In genomic region chr1:10212476-10212875, GRCh38 we compare ENCODE assay signal across 8 cellular contexts. TPM values are rescaled to one million over a fixed set of nuclear protein-coding genes. Genes with fewer than 3 reads are reported as not detected.
DNase-seq lines count a peak whose midpoint lies in the region; ATAC-seq and TF ChIP-seq lines count a peak whose summit lies in the region.

No MANE protein-coding gene starts in this region.

- H3K4me3 Mint-ChIP-seq in stimulated activated naive B cell treated with anti-CD40 and anti-IgM and Interleukin-4, amounts not matched to agents 10 μg/mL and 1 μg/mL and 100 μg/mL, for 72 hours = peak overlapping the region in 1 of 2 donors; percentile 85

- H4K20me1 ChIP-seq in BLaER1 (peaks cover 53% of the 10 kb centered on the region), PC-3 (ENCODE audit: low read length) (peaks cover 39% of the 10 kb centered on the region)

- no peaks in the 10 kb centered on the region for H3K27me3 Mint-ChIP-seq in stimulated activated naive B cell treated with anti-CD40 and anti-IgM and Interleukin-4, amounts not matched to agents 10 μg/mL and 1 μg/mL and 100 μg/mL, for 72 hours

- CTCF ChIA-PET in PC-3 (lab: Charles Lee) = no interaction called here

- no peak for TF ChIP-seq CTCF in PC-3 (conservative IDR thresholded peaks at IDR 0.05; ENCODE audit: low read depth, low read length)
- TF ChIP-seq CTCF in esophagus muscularis mucosa (IDR thresholded peaks at IDR 0.05) = no peak
- TF ChIP-seq CTCF in parathyroid adenoma (IDR thresholded peaks at IDR 0.05) = no peak

- POLR2A ChIA-PET in PC-3 (lab: Charles Lee; ENCODE audit: unreplicated experiment) = no interaction called here

- no peaks in the 10 kb centered on the region for H3K9me3 Mint-ChIP-seq in stimulated activated naive B cell treated with anti-CD40 and anti-IgM and Interleukin-4, amounts not matched to agents 10 μg/mL and 1 μg/mL and 100 μg/mL, for 72 hours

- H3K9ac ChIP-seq in BLaER1 = no peak overlapping the region
- 0 out of 2 replicates have a peak overlapping the region, but pooled peaks have one; percentile 92 for H3K9ac ChIP-seq in PC-3 (ENCODE audit: low read length)
- no peak overlapping the region for H3K9ac ChIP-seq in parathyroid adenoma

- no peak overlapping the region for H3K27ac Mint-ChIP-seq in stimulated activated naive B cell treated with anti-CD40 and anti-IgM and Interleukin-4, amounts not matched to agents 10 μg/mL and 1 μg/mL and 100 μg/mL, for 72 hours

- H3K4me2 ChIP-seq in BLaER1 = peak overlapping the region; percentile 92
- peak overlapping the region; percentile 92 for H3K4me2 ChIP-seq in PC-3 (ENCODE audit: low read length)
- H3K4me2 ChIP-seq in parathyroid adenoma (ENCODE audit: low read length) = peak overlapping the region; percentile 98

- H3K79me2 ChIP-seq in PC-3 (ENCODE audit: low read length) = peaks cover 64% of the 10 kb centered on the region
- H3K79me2 ChIP-seq in parathyroid adenoma = peaks cover 18% of the 10 kb centered on the region

- no peaks in the 10 kb centered on the region for H3K9me2 ChIP-seq in PC-3 (replicated peaks; ENCODE audit: low read length)

- H3K36me3 ChIP-seq in BLaER1 (no peaks in the 10 kb centered on the region), PC-3 (ENCODE audit: low read depth, low read length) (no peaks in the 10 kb centered on the region), esophagus muscularis mucosa (no peaks in the 10 kb centered on the region), parathyroid adenoma (ENCODE audit: control insufficient read depth, insufficient read depth, low read length) (no peaks in the 10 kb centered on the region)

- no peak for ATAC-seq in PC-3
- no peak for ATAC-seq in stimulated activated naive B cell treated with anti-CD40 and anti-IgM and Interleukin-4, amounts not matched to agents 10 μg/mL and 1 μg/mL and 100 μg/mL, for 72 hours (replicated peaks)

- H3K27ac ChIP-seq in BLaER1 (no peak overlapping the region), PC-3 (ENCODE audit: low read length) (no peak overlapping the region), esophagus muscularis mucosa (replicated peaks in 1 of 4) (peak overlapping the region; percentile 100), parathyroid adenoma (peak overlapping the region; percentile 95)

- H3K9me3 ChIP-seq in BLaER1 (no peaks in the 10 kb centered on the region), PC-3 (ENCODE audit: low read length) (no peaks in the 10 kb centered on the region), esophagus muscularis mucosa (no peaks in the 10 kb centered on the region), parathyroid adenoma (ENCODE audit: control insufficient read depth, low read length) (no peaks in the 10 kb centered on the region)

- intact Hi-C loops in PC-3 (cut with micrococcal nuclease) = loop anchor here (5.0 kb wide), 1 partner anchor 40 kb away; no protein-coding TSS in a partner anchor
- intact Hi-C loops in esophagus muscularis mucosa (cut with DNase I) = loop anchor here (5.0 to 10.0 kb wide), 2 partner anchors 40 to 72 kb away; no protein-coding TSS in a partner anchor
- intact Hi-C loops in posterior cingulate gyrus (cut with DNase I) = no loop called here

- H3F3A ChIP-seq in PC-3 (ENCODE audit: low read length, unreplicated experiment) = no peaks in the 10 kb centered on the region

- no peak for TF ChIP-seq POLR2A in esophagus muscularis mucosa (IDR thresholded peaks at IDR 0.05; ENCODE audit: low read depth)

- DNase-seq in PC-3 (no peak), esophagus muscularis mucosa (ENCODE audit: extremely low spot score) (no peak), DMS 273 (lab: John Stamatoyannopoulos, UW; ENCODE audit: unreplicated experiment) (no peak), kidney glomerular epithelial cell (lab: John Stamatoyannopoulos, UW) (no peak), posterior cingulate gyrus (no peak)
- no peak for DNase-seq in stimulated activated naive B cell treated with anti-CD40 and anti-IgM and Interleukin-4, amounts not matched to agents 10 μg/mL and 1 μg/mL and 100 μg/mL, for 72 hours

- BruUV-seq in PC-3 (replicated peaks; lab: Mats Ljungman, UMichigan) = no TSS peak

- TF ChIP-seq EP300 in esophagus muscularis mucosa (IDR thresholded peaks at IDR 0.05) = no peak

- H3K4me3 ChIP-seq in BLaER1 (no peak overlapping the region), PC-3 (ENCODE audit: low read length) (peak overlapping the region; percentile 100), esophagus muscularis mucosa (peak overlapping the region; percentile 95 to 100 (median 98)), parathyroid adenoma (ENCODE audit: low read depth, low read length) (no peak overlapping the region)

- no peaks in the 10 kb centered on the region for H3K36me3 Mint-ChIP-seq in stimulated activated naive B cell treated with anti-CD40 and anti-IgM and Interleukin-4, amounts not matched to agents 10 μg/mL and 1 μg/mL and 100 μg/mL, for 72 hours

- 72% methylated on average over 1 of the region's 1 CpG for WGBS in esophagus muscularis mucosa

- peaks cover 28% of the 10 kb centered on the region for H3K4me1 ChIP-seq in BLaER1
- peaks cover 18% of the 10 kb centered on the region for H3K4me1 ChIP-seq in PC-3 (ENCODE audit: insufficient read depth, low read length)
- H3K4me1 ChIP-seq in esophagus muscularis mucosa = peaks cover 53 to 73% (median 68%) of the 10 kb centered on the region in 4 donors
- no peaks in the 10 kb centered on the region for H3K4me1 ChIP-seq in parathyroid adenoma

- H3K27me3 ChIP-seq in BLaER1 (no peaks in the 10 kb centered on the region), PC-3 (ENCODE audit: low read length) (no peaks in the 10 kb centered on the region), esophagus muscularis mucosa (no peaks in the 10 kb centered on the region), parathyroid adenoma (ENCODE audit: control insufficient read depth, insufficient read depth, low read length) (no peaks in the 10 kb centered on the region)

- H2AFZ ChIP-seq in PC-3 (ENCODE audit: low read length) (no peak overlapping the region), parathyroid adenoma (no peak overlapping the region)

- H3K4me1 Mint-ChIP-seq in stimulated activated naive B cell treated with anti-CD40 and anti-IgM and Interleukin-4, amounts not matched to agents 10 μg/mL and 1 μg/mL and 100 μg/mL, for 72 hours = peaks cover 18 to 45% of the 10 kb centered on the region in 2 donors

RNA-seq across cellular contexts. Expression of gene KIF1B, which starts 2.1 kb away (rescaled TPM):
- total RNA-seq in PC-3 (2014; rRNA removed) (21.4 and 24.2 TPM in 2 replicates), esophagus muscularis mucosa (10 to 100 TPM; 53.0 to 78.2 (median 64.8) TPM)

Comparison
In these comparisons a context has a peak if more than half of its experiments do, and no peak if none do; other contexts are left out.
1. H3K27ac ChIP-seq: peak in esophagus muscularis mucosa (4 of 4) and parathyroid adenoma (single experiment); none in BLaER1 (single experiment) and PC-3 (single experiment).
2. H3K4me3 ChIP-seq: peak in PC-3 (single experiment) and esophagus muscularis mucosa (4 of 4); none in BLaER1 (single experiment) and parathyroid adenoma (single experiment).
3. Peak in every context shown above with its lines, with median percentiles within 50 percentile points of each other: H3K4me2 ChIP-seq.